15 cellular contexts compared by ENCODE assay signal in the genomic region with DNA sequence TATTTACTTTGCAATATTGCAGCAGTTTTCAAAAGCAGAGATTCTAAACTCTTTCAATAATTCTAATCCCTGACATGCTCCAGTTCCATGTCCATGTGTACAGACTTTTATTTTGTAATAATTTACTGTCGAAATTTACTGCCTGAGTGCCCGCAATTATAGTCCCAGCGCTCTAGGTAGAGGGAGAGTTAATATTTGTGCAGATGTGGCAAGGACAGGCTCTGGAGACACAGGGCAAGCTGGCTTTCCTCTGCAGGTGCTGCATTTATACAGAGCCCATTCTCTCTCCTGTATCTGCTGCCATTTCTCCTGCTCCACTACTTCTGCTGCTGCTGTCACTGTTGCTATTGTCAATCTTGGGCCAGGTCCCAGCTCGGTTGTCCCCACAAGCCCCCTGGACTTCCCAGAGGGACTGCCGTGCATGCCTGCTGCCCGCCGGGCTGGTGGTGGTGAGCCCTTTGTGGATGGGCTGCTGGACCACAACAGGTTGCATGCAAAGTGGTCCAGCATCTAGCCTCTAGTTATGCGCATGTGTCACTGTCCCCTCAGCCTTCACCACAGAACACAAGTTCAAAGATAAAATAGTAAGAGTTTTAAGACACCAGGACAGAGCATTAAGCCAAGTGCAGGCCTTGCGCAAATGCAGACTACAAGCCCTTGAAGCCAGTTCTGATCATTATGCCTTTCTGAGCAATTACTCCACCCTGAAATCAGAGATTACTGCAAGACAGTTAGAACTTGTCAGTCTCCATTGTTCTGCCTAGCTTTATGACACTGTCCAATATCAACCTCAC. TPM values are rescaled to one million over a fixed set of nuclear protein-coding genes. Genes with fewer than 3 reads are reported as not detected.
DNase-seq lines count a peak whose midpoint lies in the region; ATAC-seq and TF ChIP-seq lines count a peak whose summit lies in the region.
"Had no signal": no experiment of that assay in that cellular context is flagged by ENCODE, and none has a peak within 500 bp of the region (broad histone marks: within the 10 kb centered on the region; RNA-seq: fewer than 3 reads in every experiment).

No MANE protein-coding gene starts in this region.

- no peaks in the 10 kb centered on the region for H3K9me3 ChIP-seq in hepatocyte (ENCODE audit: low read depth)

- H3K27me3 ChIP-seq in hepatocyte = no peaks in the 10 kb centered on the region

- no peak overlapping the region for H2AFZ ChIP-seq in hepatocyte

- H3K4me2 ChIP-seq in hepatocyte = no peak overlapping the region

- no peak for TF ChIP-seq CTCF in hepatocyte (IDR thresholded peaks at IDR 0.05; ENCODE audit: poor library complexity)

- no peak for DNase-seq in stimulated activated naive CD8-positive, alpha-beta T cell treated with anti-CD3 and anti-CD28 coated beads, Interleukin-15, amount 100 ng/mL, for 72 hours
- no peak for DNase-seq in stimulated activated naive CD8-positive, alpha-beta T cell treated with anti-CD3 and anti-CD28 coated beads, Interleukin-15, Interleukin-2, amounts not matched to agents 100 U/mL and 50 U/mL, for 24 hours
- DNase-seq in anterior cingulate cortex (lab: John Stamatoyannopoulos, UW) = no peak
- no peak for DNase-seq in hepatocyte (ENCODE audit: low spot score)
- DNase-seq in stimulated activated CD8-positive, alpha-beta memory T cell treated with anti-CD3 and anti-CD28 coated beads, Interleukin-4, amount 100 ng/mL, for 48 hours = no peak
- DNase-seq in stimulated activated CD4-positive, alpha-beta T cell treated with anti-CD3 and anti-CD28 coated beads, Interleukin-12 subunit alpha, Interleukin-12 subunit beta, amount 100 ng/mL, for 4 hours = no peak
- DNase-seq: activated naive CD8-positive, alpha-beta T cell treated with anti-CD3 and anti-CD28 coated beads, Interleukin-2, amount 10 ng/mL, durations not matched to agents 7 days and 5 days; DMS79 treated with DMSO at 0.1 percent for 48 hours; T-helper 9 cell had no signal

- H4K20me1 ChIP-seq in hepatocyte (ENCODE audit: insufficient read depth, poor library complexity, severe bottlenecking) = no peaks in the 10 kb centered on the region

- no peaks in the 10 kb centered on the region for H3K4me1 ChIP-seq in hepatocyte (ENCODE audit: insufficient read depth)

- no peak overlapping the region for H3K27ac Mint-ChIP-seq in stimulated activated naive CD8-positive, alpha-beta T cell treated with anti-CD3 and anti-CD28 coated beads, Interleukin-15, amount 100 ng/mL, for 72 hours
- H3K27ac Mint-ChIP-seq: activated naive CD8-positive, alpha-beta T cell treated with anti-CD3 and anti-CD28 coated beads, Interleukin-2, amount 10 ng/mL, durations not matched to agents 7 days and 5 days; dendritic cell treated with granulocyte-macrophage colony-stimulating factor and Interleukin-4, amounts not matched to agents 40 ng/mL and 50 ng/mL, for 4 days; IgD-negative memory B cell had no signal

- no peaks in the 10 kb centered on the region for H3K79me2 ChIP-seq in hepatocyte

- H3K4me3 Mint-ChIP-seq in stimulated activated naive CD8-positive, alpha-beta T cell treated with anti-CD3 and anti-CD28 coated beads, Interleukin-15, amount 100 ng/mL, for 72 hours = no peak overlapping the region
- H3K4me3 Mint-ChIP-seq: activated naive CD8-positive, alpha-beta T cell treated with anti-CD3 and anti-CD28 coated beads, Interleukin-2, amount 10 ng/mL, durations not matched to agents 7 days and 5 days; dendritic cell treated with granulocyte-macrophage colony-stimulating factor and Interleukin-4, amounts not matched to agents 40 ng/mL and 50 ng/mL, for 4 days; IgD-negative memory B cell; neural crest cell had no signal

- H3K27ac ChIP-seq in adipose tissue (ENCODE audit: low read depth, low read length) (peak overlapping the region; percentile 8), hepatocyte (no peak overlapping the region)
- H3K27ac ChIP-seq: skin epidermis had no signal

- H3K4me1 Mint-ChIP-seq in stimulated activated naive CD8-positive, alpha-beta T cell treated with anti-CD3 and anti-CD28 coated beads, Interleukin-15, amount 100 ng/mL, for 72 hours = peaks cover 11% of the 10 kb centered on the region
- H3K4me1 Mint-ChIP-seq: IgD-negative memory B cell, neural crest cell had no signal

- peak; percentile 31 for ATAC-seq in stimulated activated naive CD8-positive, alpha-beta T cell treated with anti-CD3 and anti-CD28 coated beads, Interleukin-15, amount 100 ng/mL, for 72 hours
- ATAC-seq in stimulated activated naive CD8-positive, alpha-beta T cell treated with anti-CD3 and anti-CD28 coated beads, Interleukin-15, Interleukin-2, amounts not matched to agents 100 U/mL and 50 U/mL, for 24 hours = no peak
- peak; percentile 10 for ATAC-seq in HG03378 (IDR thresholded peaks at IDR 0.05; ENCODE audit: unreplicated experiment)

- H3K9me2 ChIP-seq in hepatocyte (replicated peaks; ENCODE audit: insufficient read depth) = no peaks in the 10 kb centered on the region

- no peaks in the 10 kb centered on the region for H3K9me3 Mint-ChIP-seq in stimulated activated naive CD8-positive, alpha-beta T cell treated with anti-CD3 and anti-CD28 coated beads, Interleukin-15, amount 100 ng/mL, for 72 hours
- H3K9me3 Mint-ChIP-seq: activated naive CD8-positive, alpha-beta T cell treated with anti-CD3 and anti-CD28 coated beads, Interleukin-2, amount 10 ng/mL, durations not matched to agents 7 days and 5 days; dendritic cell treated with granulocyte-macrophage colony-stimulating factor and Interleukin-4, amounts not matched to agents 40 ng/mL and 50 ng/mL, for 4 days; neural crest cell had no signal

- H3K4me3 ChIP-seq in hepatocyte = no peak overlapping the region
- H3K4me3 ChIP-seq: skin epidermis had no signal

- H3K36me3 ChIP-seq in hepatocyte (replicated peaks; ENCODE audit: insufficient read depth, low read depth) = no peaks in the 10 kb centered on the region

- peaks cover 7% of the 10 kb centered on the region for H3K27me3 Mint-ChIP-seq in stimulated activated naive CD8-positive, alpha-beta T cell treated with anti-CD3 and anti-CD28 coated beads, Interleukin-15, amount 100 ng/mL, for 72 hours
- H3K27me3 Mint-ChIP-seq: dendritic cell treated with granulocyte-macrophage colony-stimulating factor and Interleukin-4, amounts not matched to agents 40 ng/mL and 50 ng/mL, for 4 days had no signal

- 72 to 80% (median 73%) methylated on average over 9 of the region's 9 CpGs for WGBS in adipose tissue, 3 donors
- 77% methylated on average over 9 of the region's 9 CpGs for WGBS in hepatocyte (ENCODE audit: low lambda C conversion rate, missing lambda C conversion rate)

RNA-seq across cellular contexts. Expression of a gene that starts 40.8 kb away (rescaled TPM):
- 10 to 100 TPM; 10.8 to 52.7 (median 38.5) TPM for polyA plus RNA-seq in adipose tissue
- total RNA-seq in hepatocyte = 64.7 and 92.1 TPM in 2 replicates
- 110 and 117 TPM in 2 replicates for polyA plus RNA-seq in hepatocyte
